ENCODE assay signal across 7 cellular contexts in the genomic region with DNA sequence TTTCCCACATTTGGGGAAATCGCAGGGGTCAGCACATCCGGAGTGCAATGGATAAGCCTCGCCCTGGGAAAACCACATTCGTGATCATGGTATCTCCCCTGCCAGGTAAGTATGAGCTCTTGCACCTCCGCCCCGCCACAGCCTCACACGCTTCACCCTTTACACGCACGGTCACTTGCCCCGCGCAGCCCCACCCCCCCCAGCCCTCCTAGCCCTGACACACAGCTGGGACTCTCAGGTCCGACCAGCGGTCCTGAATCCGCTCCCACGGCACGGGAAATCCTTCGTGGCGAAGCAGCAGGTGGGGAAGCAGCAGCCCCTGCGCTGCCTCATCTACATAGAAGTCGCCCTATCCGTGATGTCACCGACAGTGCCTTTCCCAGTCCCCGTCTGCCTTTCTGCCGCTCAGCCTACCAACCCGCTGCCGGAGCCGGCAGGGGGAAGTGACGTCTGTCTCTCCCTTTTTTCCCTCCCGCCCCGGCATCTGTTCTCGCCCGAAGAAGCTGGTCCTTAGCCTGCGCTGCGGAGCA.
A peak's percentile ranks its signal among the peaks of the same experiment; 100 is the strongest.
DNase-seq lines count a peak whose midpoint lies in the region; ATAC-seq lines count a peak whose summit lies in the region.

No MANE protein-coding gene starts in this region.

- peak overlapping the region; percentile 66 to 99 (median 92) for H3K27ac ChIP-seq in skin epidermis

- peak overlapping the region in 4 of 7 experiments; percentile 22 to 29 (median 24) for H3K4me3 ChIP-seq in skin epidermis

- ATAC-seq in GM18520 (IDR thresholded peaks at IDR 0.05; ENCODE audit: unreplicated experiment) (peak; percentile 47), HG02973 (IDR thresholded peaks at IDR 0.05; ENCODE audit: unreplicated experiment) (peak; percentile 56)

- DNase-seq in NCI-H748 treated with DMSO at 0.1 percent for 48 hours (lab: John Stamatoyannopoulos, UW) (peak; percentile 10), iPS-NIHi11 (ENCODE audit: low spot score) (peak; percentile 10)
- DNase-seq in activated CD4-positive, alpha-beta T cell treated with anti-CD3 and anti-CD28 coated beads, Interleukin-2, amount 50 U/mL, for 1 hour, result peak; percentile 73
- peak; percentile 82 for DNase-seq in central memory CD4-positive, alpha-beta T cell

Comparison
In these comparisons a context has a peak if more than half of its experiments do, and no peak if none do; other contexts are left out.
1. Peak in every context shown above with its lines: DNase-seq, ATAC-seq, H3K4me3 ChIP-seq and H3K27ac ChIP-seq.
2. DNase-seq: peak in every context shown above with its lines; median percentile 82 in central memory CD4-positive, alpha-beta T cell; 73 in activated CD4-positive, alpha-beta T cell treated with anti-CD3 and anti-CD28 coated beads, Interleukin-2, amount 50 U/mL, for 1 hour; 10 in NCI-H748 treated with DMSO at 0.1 percent for 48 hours; 10 in iPS-NIHi11.